ENCODE assay signal across 12 cellular contexts in the genomic region with DNA sequence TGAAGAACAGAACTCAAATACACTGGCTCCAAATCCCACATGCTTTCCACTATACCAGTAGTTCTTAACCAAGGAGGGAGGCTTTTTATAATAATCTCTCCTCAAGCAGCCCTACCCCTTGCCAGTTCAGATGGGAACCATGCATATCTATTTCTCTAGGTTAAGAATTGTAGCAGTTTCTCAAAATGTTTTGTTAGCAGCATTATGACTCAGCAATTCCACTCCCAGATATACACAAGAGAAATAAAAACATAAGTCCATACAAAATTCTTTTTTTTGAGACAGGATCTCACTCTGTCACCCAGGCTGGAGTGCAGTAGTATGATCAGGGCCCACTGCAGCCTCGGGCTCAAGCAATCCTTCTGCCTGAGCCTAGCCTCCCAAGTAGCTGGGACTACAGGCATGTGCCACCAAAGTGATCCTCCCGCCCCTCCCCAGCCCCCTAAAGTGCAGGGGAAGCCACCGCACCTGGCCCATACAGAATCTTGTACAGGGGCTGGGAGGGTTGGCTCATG. TPM values are rescaled to one million over a fixed set of nuclear protein-coding genes. Genes with fewer than 3 reads are reported as not detected.
A peak's percentile ranks its signal among the peaks of the same experiment; 100 is the strongest.
DNase-seq lines count a peak whose midpoint lies in the region; ATAC-seq, FAIRE-seq and TF ChIP-seq lines count a peak whose summit lies in the region.
"Had no signal": no experiment of that assay in that cellular context is flagged by ENCODE, and none has a peak within 500 bp of the region (broad histone marks: within the 10 kb centered on the region; RNA-seq: fewer than 3 reads in every experiment).

No MANE protein-coding gene starts in this region.

- POLR2A ChIA-PET in RWPE1 (lab: Yijun Ruan, JAX; ENCODE audit: low non-redundant PET) = no interaction called here
- POLR2A ChIA-PET in endothelial cell of umbilical vein (lab: Charles Lee) = no interaction called here

- BruUV-seq in Calu3 (replicated peaks; lab: Mats Ljungman, UMichigan) = no TSS peak
- BruUV-seq in endothelial cell of umbilical vein (replicated peaks; lab: Mats Ljungman, UMichigan) = no TSS peak

- H2AFZ ChIP-seq in endothelial cell of umbilical vein (ENCODE audit: low read depth, low read length) = no peak overlapping the region

- H3K4me2 ChIP-seq in endothelial cell of umbilical vein (ENCODE audit: insufficient read depth, low read length) = no peak overlapping the region

- CTCF ChIA-PET in Calu3 (lab: Charles Lee) (no interaction called here), RWPE1 (lab: Yijun Ruan, JAX) (no interaction called here), endothelial cell of umbilical vein (lab: Charles Lee) (no interaction called here)

- no peaks in the 10 kb centered on the region for H3K27me3 ChIP-seq in endothelial cell of umbilical vein (ENCODE audit: control insufficient read depth in 2 of 2, insufficient read depth in 2 of 2, low read length in 2 of 2)
- no peaks in the 10 kb centered on the region for H3K27me3 ChIP-seq in transverse colon
- H3K27me3 ChIP-seq: spleen had no signal

- H3K4me1 ChIP-seq in endothelial cell of umbilical vein (ENCODE audit: control insufficient read depth, extremely low read depth, insufficient read depth, low read length) = peaks cover 14% of the 10 kb centered on the region
- peaks cover 0 to 35% (median 10%) of the 10 kb centered on the region in 4 donors for H3K4me1 ChIP-seq in transverse colon

- peak overlapping the region; percentile 76 for H3K27ac ChIP-seq in RWPE1
- H3K27ac ChIP-seq in endothelial cell of umbilical vein (ENCODE audit: insufficient read depth, low read depth, low read length) = peak overlapping the region; percentile 54
- H3K27ac ChIP-seq in transverse colon = no peak overlapping the region

- peaks cover 39% of the 10 kb centered on the region for H3K4me1 Mint-ChIP-seq in Calu3 (ENCODE audit: low read depth, unreplicated experiment)

- peak overlapping the region; percentile 81 for H3K27ac Mint-ChIP-seq in Calu3 (ENCODE audit: unreplicated experiment)

- intact Hi-C loops in Calu3 (cut with micrococcal nuclease; ENCODE audit: unreplicated experiment) (no loop called here), endothelial cell of umbilical vein (cut with micrococcal nuclease) (no loop called here), sciatic nerve (cut with DNase I) (no loop called here), transverse colon (cut with DNase I; ENCODE audit: low total_unique reads) (no loop called here)

- TF ChIP-seq POLR2A in endothelial cell of umbilical vein (IDR thresholded peaks at IDR 0.05; ENCODE audit: low read depth, low read length) (no peak), transverse colon (IDR thresholded peaks at IDR 0.05) (no peak)

- H3K36me3 ChIP-seq in endothelial cell of umbilical vein (ENCODE audit: control insufficient read depth in 2 of 2, extremely low read depth in 1 of 2, insufficient read depth in 2 of 2, low read length in 2 of 2) (peaks cover 16 to 29% of the 10 kb centered on the region in 2 experiments), transverse colon (no peaks in the 10 kb centered on the region)

- TF ChIP-seq CTCF in Calu3 (IDR thresholded peaks at IDR 0.05; ENCODE audit: unreplicated experiment) = no peak
- no peak for TF ChIP-seq CTCF in RWPE1 (conservative IDR thresholded peaks at IDR 0.05; ENCODE audit: low read depth)
- TF ChIP-seq CTCF in endothelial cell of umbilical vein (IDR thresholded peaks at IDR 0.05; ENCODE audit: extremely low read depth in 1 of 2, insufficient read depth in 1 of 2, low read depth in 1 of 2, low read length in 2 of 2) = no peak
- TF ChIP-seq CTCF in transverse colon (IDR thresholded peaks at IDR 0.05) = no peak

- in situ Hi-C loops in transverse colon (cut with MboI; ENCODE audit: low pct_ligation_motif_present in 1 of 4, low pct_unique_long_range_greater_than_20kb in 1 of 4, low sequenced_read_pairs in 3 of 4) = no loop called here

- 90% methylated on average over 3 of the region's 3 CpGs; no CpG with 5 or more reads in 1 of the 2 donors for WGBS in transverse colon (ENCODE audit: low coverage in 1 of 2), 2 donors

- dilution Hi-C loops in endothelial cell of umbilical vein (cut with MboI; ENCODE audit: extremely low pct_ligation_motif_present, low sequenced_read_pairs) = no loop called here

- H4K20me1 ChIP-seq in endothelial cell of umbilical vein (replicated peaks; ENCODE audit: control insufficient read depth, extremely low read depth, insufficient read depth, low read length) = peaks cover 20% of the 10 kb centered on the region

- H3K9ac ChIP-seq in endothelial cell of umbilical vein (replicated peaks; ENCODE audit: extremely low read depth, insufficient read depth, low read length) = no peak overlapping the region

- no peak overlapping the region for H3K4me3 ChIP-seq in endothelial cell of umbilical vein (replicated peaks in 1 of 3; ENCODE audit: insufficient read depth in 1 of 3, low read depth in 1 of 3, low read length in 3 of 3)
- no peak overlapping the region for H3K4me3 ChIP-seq in transverse colon
- H3K4me3 ChIP-seq: spleen had no signal

- H3K36me3 Mint-ChIP-seq in Calu3 (ENCODE audit: insufficient read depth, unreplicated experiment) = peaks cover 39% of the 10 kb centered on the region

- H3K9me3 ChIP-seq in endothelial cell of umbilical vein (replicated peaks; ENCODE audit: control insufficient read depth, insufficient read depth, low read length) (no peaks in the 10 kb centered on the region), transverse colon (no peaks in the 10 kb centered on the region)
- H3K9me3 ChIP-seq: spleen had no signal

- H3K9me3 Mint-ChIP-seq in Calu3 (ENCODE audit: low read depth, unreplicated experiment) = no peaks in the 10 kb centered on the region

- H3K79me2 ChIP-seq in endothelial cell of umbilical vein (ENCODE audit: control insufficient read depth, insufficient read depth, low read length) = peaks cover 99% of the 10 kb centered on the region

- DNase-seq in Calu3 (no peak), RWPE1 (ENCODE audit: low spot score) (no peak), endothelial cell of umbilical vein (ENCODE audit: low read depth, low spot score) (peak; percentile 80), sciatic nerve (ENCODE audit: low spot score) (no peak), transverse colon (no peak)
- DNase-seq: islet precursor cell, spleen had no signal

- H3K9me1 ChIP-seq in endothelial cell of umbilical vein (replicated peaks; ENCODE audit: control insufficient read depth, extremely low read depth, insufficient read depth, low read length) = no peaks in the 10 kb centered on the region

- FAIRE-seq in endothelial cell of umbilical vein (lab: Jason Lieb, UNC) = peak; percentile 80
- FAIRE-seq: bronchial epithelial cell, H1 had no signal

- ATAC-seq in sciatic nerve (peak; percentile 51), HG02623 (IDR thresholded peaks at IDR 0.05; ENCODE audit: unreplicated experiment) (no peak), HG03045 (IDR thresholded peaks at IDR 0.05; ENCODE audit: unreplicated experiment) (no peak), HG03196 (IDR thresholded peaks at IDR 0.05; ENCODE audit: unreplicated experiment) (no peak)

- H3K27me3 Mint-ChIP-seq in Calu3 (ENCODE audit: unreplicated experiment) = no peaks in the 10 kb centered on the region

- TF ChIP-seq EP300 in transverse colon (IDR thresholded peaks at IDR 0.05; ENCODE audit: low read depth) = no peak

- H3K4me3 Mint-ChIP-seq in Calu3 (ENCODE audit: low read depth, unreplicated experiment) = no peak overlapping the region

TF ChIP-seq in endothelial cell of umbilical vein, 7 proteins besides CTCF, POLR2A, EP300 and RAD21:
- TF ChIP-seq, protein P1, sequence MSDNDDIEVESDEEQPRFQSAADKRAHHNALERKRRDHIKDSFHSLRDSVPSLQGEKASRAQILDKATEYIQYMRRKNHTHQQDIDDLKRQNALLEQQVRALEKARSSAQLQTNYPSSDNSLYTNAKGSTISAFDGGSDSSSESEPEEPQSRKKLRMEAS (IDR thresholded peaks at IDR 0.05; ENCODE audit: insufficient read depth, insufficient read length) = no peak
- TF ChIP-seq POLR2AphosphoS5 (IDR thresholded peaks at IDR 0.05; ENCODE audit: insufficient read depth, low read depth, low read length) = peak; percentile 12

RNA-seq across cellular contexts. Expression of a gene that starts 18.1 kb away (rescaled TPM):
- total RNA-seq in Calu3 (2022) = 113 and 122 TPM in 2 replicates
- 199 and 205 TPM in 2 replicates for total RNA-seq in endothelial cell of umbilical vein
- 41.3 and 55.6 TPM in 2 replicates for polyA plus RNA-seq in endothelial cell of umbilical vein
- 62.4 and 66.2 TPM in 2 replicates for polyA plus RNA-seq in endothelial cell of umbilical vein (2011; cell fraction: cytosol; rRNA removed)
- 38.7 and 46.1 TPM in 2 replicates for polyA plus RNA-seq in endothelial cell of umbilical vein (2011; cell fraction: nucleus; rRNA removed)
- 145 and 187 TPM in 2 replicates for polyA plus RNA-seq in endothelial cell of umbilical vein (2012)
- polyA minus RNA-seq in endothelial cell of umbilical vein = 94.8 and 112 TPM in 2 replicates
- 82.6 TPM for polyA minus RNA-seq in endothelial cell of umbilical vein (2011; cell fraction: cytosol; rRNA and poly(A)+ RNA removed)
- 34.6 and 36.4 TPM in 2 replicates for polyA minus RNA-seq in endothelial cell of umbilical vein (2011; cell fraction: nucleus; rRNA and poly(A)+ RNA removed)
- 94.7 TPM for total RNA-seq in sciatic nerve
- total RNA-seq in transverse colon = 10 to 100 TPM; 35.9 to 71.6 (median 48.2) TPM

RNA-seq across cellular contexts. Expression of a gene that starts 38.2 kb away (rescaled TPM):
- 72.7 and 135 TPM in 2 replicates for total RNA-seq in Calu3 (2022)
- 1,711 and 1,748 TPM in 2 replicates for total RNA-seq in endothelial cell of umbilical vein
- 3,130 and 5,305 TPM in 2 replicates for polyA plus RNA-seq in endothelial cell of umbilical vein
- polyA plus RNA-seq in endothelial cell of umbilical vein (2011; cell fraction: cytosol; rRNA removed) = 1,445 and 1,938 TPM in 2 replicates
- polyA plus RNA-seq in endothelial cell of umbilical vein (2011; cell fraction: nucleus; rRNA removed) = 390 and 520 TPM in 2 replicates
- polyA plus RNA-seq in endothelial cell of umbilical vein (2012) = 685 and 1,218 TPM in 2 replicates
- 292 and 359 TPM in 2 replicates for polyA minus RNA-seq in endothelial cell of umbilical vein
- 138 TPM for polyA minus RNA-seq in endothelial cell of umbilical vein (2011; cell fraction: cytosol; rRNA and poly(A)+ RNA removed)
- 63.3 and 204 TPM in 2 replicates for polyA minus RNA-seq in endothelial cell of umbilical vein (2011; cell fraction: nucleus; rRNA and poly(A)+ RNA removed)
- total RNA-seq in sciatic nerve = 415 TPM
- 1,000 to 10,000 TPM in 1 of 4 donors, 100 to 1,000 TPM in 3; 387 to 1,086 (median 519) TPM for total RNA-seq in transverse colon

Comparison
In these comparisons a context has a peak if more than half of its experiments do, and no peak if none do; other contexts are left out.
1. H3K27ac ChIP-seq: peak in RWPE1 (single experiment) and endothelial cell of umbilical vein (single experiment); none in transverse colon (0 of 4).